ENCODE assay signal across 11 cellular contexts in the genomic region with DNA sequence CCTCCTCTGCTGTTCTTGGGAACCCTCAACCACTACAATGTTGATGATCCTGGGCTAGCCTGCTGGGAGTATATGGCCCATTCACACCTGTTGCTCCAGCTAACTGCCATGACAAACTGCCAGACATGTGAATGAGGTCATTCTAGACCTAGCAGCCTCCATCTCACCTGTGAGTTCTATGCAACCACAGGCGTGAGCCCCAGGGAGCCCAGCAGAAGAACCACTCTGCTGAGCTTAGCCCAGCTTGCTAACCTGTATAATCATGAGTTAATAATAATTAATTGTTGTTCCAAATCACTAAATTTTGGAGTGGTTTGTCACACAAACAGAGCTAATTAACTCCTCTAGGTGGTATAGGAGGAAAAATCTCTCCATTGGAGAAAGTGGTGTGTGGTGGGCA. TPM values are rescaled to one million over a fixed set of nuclear protein-coding genes. Genes with fewer than 3 reads are reported as not detected.
"Had no signal": no experiment of that assay in that cellular context is flagged by ENCODE, and none has a peak within 500 bp of the region (broad histone marks: within the 10 kb centered on the region; RNA-seq: fewer than 3 reads in every experiment).

No MANE protein-coding gene starts in this region.

- H3K9ac ChIP-seq: GM23248 had no signal

- H2AFZ ChIP-seq: GM23248 had no signal

- H3K9me3 ChIP-seq: HAP-1 had no signal

- H3K4me3 Mint-ChIP-seq: H9, HFFc6 had no signal

- H3K9me3 Mint-ChIP-seq: HFFc6 had no signal

- H3K27ac ChIP-seq: GM23248 had no signal

- DNase-seq: GM23248, GOT3, H7, H9, HCEC 1CT, HFFc6 had no signal

- H3K27ac Mint-ChIP-seq: H9, HFFc6 had no signal

- H3K4me3 ChIP-seq: GM23248, HAP-1 had no signal

- ATAC-seq: HCT116 had no signal

- FAIRE-seq: H1, H54 had no signal

- H3K4me1 ChIP-seq: HAP-1 had no signal

- H3K36me3 ChIP-seq: HAP-1 had no signal

RNA-seq across cellular contexts. Expression of a gene that starts 24.7 kb away (rescaled TPM):
- total RNA-seq: GM23248, H4, HFFc6 had no signal
